Comparison of ENCODE assay signal across 9 cellular contexts in the genomic region with DNA sequence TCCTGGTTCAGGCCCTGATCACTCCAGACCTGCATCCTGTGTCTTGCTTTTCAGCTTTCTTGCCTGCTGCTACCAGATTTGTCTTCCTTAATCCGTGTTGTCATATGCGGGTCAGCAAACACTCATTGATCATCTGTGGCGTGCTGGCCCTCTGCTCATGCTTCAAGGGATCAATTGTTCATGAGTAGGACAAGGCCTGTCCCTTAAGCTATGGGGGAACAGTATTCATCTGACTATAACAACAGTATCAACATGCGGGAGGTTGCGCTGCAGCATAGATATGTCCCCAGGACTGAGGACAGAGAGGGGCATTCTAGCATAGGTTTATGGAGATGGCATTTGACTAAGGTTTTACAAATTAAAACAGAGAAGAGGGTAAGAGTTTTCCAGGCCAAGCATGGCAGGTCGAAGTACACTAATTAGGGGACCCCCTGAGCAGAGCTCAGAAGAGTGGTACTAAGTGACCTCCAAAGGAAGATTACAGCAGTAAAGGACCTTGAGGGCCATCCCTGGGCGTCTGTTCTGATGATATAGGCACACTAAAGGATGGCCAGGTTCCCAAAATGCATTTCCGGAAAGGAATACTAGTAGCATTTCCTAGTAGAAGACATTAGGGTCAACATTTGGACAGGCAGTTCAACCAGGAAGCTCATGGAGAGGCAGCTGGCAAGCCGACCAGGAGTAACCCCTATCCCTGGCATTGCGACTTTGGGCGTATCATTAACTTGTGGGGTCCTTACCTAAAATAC. TPM values are rescaled to one million over a fixed set of nuclear protein-coding genes. Genes with fewer than 3 reads are reported as not detected.
DNase-seq lines count a peak whose midpoint lies in the region; ATAC-seq, FAIRE-seq and TF ChIP-seq lines count a peak whose summit lies in the region.
"Had no signal": no experiment of that assay in that cellular context is flagged by ENCODE, and none has a peak within 500 bp of the region (broad histone marks: within the 10 kb centered on the region; RNA-seq: fewer than 3 reads in every experiment).

No MANE protein-coding gene starts in this region.

- no peak overlapping the region for H3K4me3 Mint-ChIP-seq in naive thymus-derived CD4-positive, alpha-beta T cell
- no peak overlapping the region for H3K4me3 Mint-ChIP-seq in activated CD4-positive, alpha-beta memory T cell treated with anti-CD3 and anti-CD28 coated beads, Interleukin-2, amount 10 ng/mL, durations not matched to agents 7 days and 5 days

- H3K36me3 Mint-ChIP-seq in naive thymus-derived CD4-positive, alpha-beta T cell, result peaks cover 0 to 2% (median 0%) of the 10 kb centered on the region in 5 donors
- H3K36me3 Mint-ChIP-seq in activated CD4-positive, alpha-beta memory T cell treated with anti-CD3 and anti-CD28 coated beads, Interleukin-2, amount 10 ng/mL, durations not matched to agents 7 days and 5 days (ENCODE audit: low read depth), result peaks cover 5% of the 10 kb centered on the region

- intact Hi-C loops in naive thymus-derived CD4-positive, alpha-beta T cell (cut with micrococcal nuclease), result no loop called here

- no peaks in the 10 kb centered on the region for H3K9me3 ChIP-seq in HUES6 (ENCODE audit: control insufficient read depth, insufficient read depth, low read depth, low read length)
- H3K9me3 ChIP-seq in naive thymus-derived CD4-positive, alpha-beta T cell (ENCODE audit: control insufficient read depth in 2 of 3, low read length in 3 of 3), result no peaks in the 10 kb centered on the region

- H3K27me3 ChIP-seq in BJ (ENCODE audit: control insufficient read depth, insufficient read depth, low read length), result no peaks in the 10 kb centered on the region
- H3K27me3 ChIP-seq in HUES6 (ENCODE audit: control insufficient read depth, insufficient read depth, low read length), result peaks cover 8% of the 10 kb centered on the region; the same call in 1 of the 2 replicates
- no peaks in the 10 kb centered on the region for H3K27me3 ChIP-seq in naive thymus-derived CD4-positive, alpha-beta T cell (ENCODE audit: control insufficient read depth in 2 of 2, insufficient read depth in 2 of 2, low read length in 2 of 2)

- H3K27ac ChIP-seq in HUES6 (ENCODE audit: low read depth, low read length) (no peak overlapping the region), cingulate gyrus (ENCODE audit: low read depth, low read length) (peak overlapping the region; percentile 78)
- peak overlapping the region; percentile 94 for H3K27ac ChIP-seq in naive thymus-derived CD4-positive, alpha-beta T cell (ENCODE audit: low read depth, low read length)

- H3K9ac ChIP-seq in HUES6 (ENCODE audit: low read length), result peak overlapping the region; percentile 61

- POLR2A ChIA-PET in BJ (lab: Charles Lee), result interaction anchor here (0.6 to 1.2 kb wide), 3 partner anchors 9 to 22 kb away, joined by 3 to 5 read pairs (median 3); a partner anchor contains a TSS
- POLR2A ChIA-PET in naive thymus-derived CD4-positive, alpha-beta T cell (lab: Charles Lee), result interaction anchor here (1.0 to 8.9 kb wide), 4 partner anchors 10 to 37 kb away, joined by 6 to 154 read pairs (median 74); a partner anchor contains a TSS
- POLR2A ChIA-PET in activated CD4-positive, alpha-beta memory T cell treated with anti-CD3 and anti-CD28 coated beads, Interleukin-2, amount 10 ng/mL, durations not matched to agents 7 days and 5 days (lab: Charles Lee), result interaction anchor here (0.7 to 5.4 kb wide), 13 partner anchors 10 to 89 kb away, joined by 3 to 136 read pairs (median 4); a partner anchor contains a TSS

- no peak for DNase-seq in BJ (ENCODE audit: low read depth)
- no peak for DNase-seq in naive thymus-derived CD4-positive, alpha-beta T cell
- no peak for DNase-seq in activated CD4-positive, alpha-beta memory T cell treated with anti-CD3 and anti-CD28 coated beads, Interleukin-2, amount 10 ng/mL, durations not matched to agents 7 days and 5 days
- DNase-seq in NCI-H2227 treated with DMSO at 0.1 percent for 48 hours (lab: John Stamatoyannopoulos, UW), result no peak
- no peak for DNase-seq in GM12891 (ENCODE audit: insufficient read length, low spot score)

- H3K4me1 Mint-ChIP-seq in naive thymus-derived CD4-positive, alpha-beta T cell, result peaks cover 15 to 36% (median 27%) of the 10 kb centered on the region in 7 donors
- H3K4me1 Mint-ChIP-seq in activated CD4-positive, alpha-beta memory T cell treated with anti-CD3 and anti-CD28 coated beads, Interleukin-2, amount 10 ng/mL, durations not matched to agents 7 days and 5 days, result peaks cover 28% of the 10 kb centered on the region

- H3K4me3 ChIP-seq in BJ (ENCODE audit: low read depth, low read length) (peak overlapping the region; percentile 97), HUES6 (ENCODE audit: low read depth, low read length) (peak overlapping the region; percentile 76)
- peak overlapping the region; percentile 78 for H3K4me3 ChIP-seq in naive thymus-derived CD4-positive, alpha-beta T cell (ENCODE audit: low read length)

- no peaks in the 10 kb centered on the region for H3K9me3 Mint-ChIP-seq in naive thymus-derived CD4-positive, alpha-beta T cell
- H3K9me3 Mint-ChIP-seq in activated CD4-positive, alpha-beta memory T cell treated with anti-CD3 and anti-CD28 coated beads, Interleukin-2, amount 10 ng/mL, durations not matched to agents 7 days and 5 days, result no peaks in the 10 kb centered on the region

- H3K27me3 Mint-ChIP-seq in naive thymus-derived CD4-positive, alpha-beta T cell, result peaks cover 0 to 8% (median 0%) of the 10 kb centered on the region in 5 donors
- peaks cover 4% of the 10 kb centered on the region for H3K27me3 Mint-ChIP-seq in activated CD4-positive, alpha-beta memory T cell treated with anti-CD3 and anti-CD28 coated beads, Interleukin-2, amount 10 ng/mL, durations not matched to agents 7 days and 5 days

- no peak for TF ChIP-seq POLR2A in GM12891 (IDR thresholded peaks at IDR 0.05; ENCODE audit: low read depth, low read length)

- H3K27ac Mint-ChIP-seq in naive thymus-derived CD4-positive, alpha-beta T cell, result peak overlapping the region in 1 of 9 donors; percentile 72
- H3K27ac Mint-ChIP-seq in activated CD4-positive, alpha-beta memory T cell treated with anti-CD3 and anti-CD28 coated beads, Interleukin-2, amount 10 ng/mL, durations not matched to agents 7 days and 5 days, result no peak overlapping the region

- H3K4me1 ChIP-seq in HUES6 (ENCODE audit: control insufficient read depth, insufficient read depth, low read length), result peaks cover 8% of the 10 kb centered on the region; the same call in 1 of the 2 replicates
- H3K4me1 ChIP-seq in naive thymus-derived CD4-positive, alpha-beta T cell (ENCODE audit: control insufficient read depth in 2 of 2, insufficient read depth in 2 of 2, low read length in 2 of 2), result peaks cover 13 to 15% of the 10 kb centered on the region in 2 donors

- H3K36me3 ChIP-seq in BJ (ENCODE audit: control insufficient read depth, insufficient read depth, low read length) (no peaks in the 10 kb centered on the region), HUES6 (ENCODE audit: control insufficient read depth, insufficient read depth, low read length) (no peaks in the 10 kb centered on the region)
- H3K36me3 ChIP-seq in naive thymus-derived CD4-positive, alpha-beta T cell (ENCODE audit: control insufficient read depth in 2 of 3, insufficient read depth in 3 of 3, low read length in 3 of 3), result peaks cover 0 to 7% (median 0%) of the 10 kb centered on the region in 3 experiments

- no peak for FAIRE-seq in GM12891 (lab: Jason Lieb, UNC)
- FAIRE-seq: colon had no signal

- ATAC-seq in naive thymus-derived CD4-positive, alpha-beta T cell, result no peak
- ATAC-seq in HG03571 (IDR thresholded peaks at IDR 0.05; ENCODE audit: unreplicated experiment), result no peak

- TF ChIP-seq CTCF in BJ (IDR thresholded peaks at IDR 0.05; ENCODE audit: insufficient read depth, low read depth, low read length), result no peak

- CTCF ChIA-PET in BJ (lab: Yijun Ruan, JAX), result interaction anchor here (3.1 to 3.8 kb wide), 2 partner anchors 10 to 21 kb away, joined by 17 to 21 read pairs; a partner anchor contains a TSS
- CTCF ChIA-PET in naive thymus-derived CD4-positive, alpha-beta T cell (lab: Charles Lee), result interaction anchor here (1.2 to 1.5 kb wide), 3 partner anchors 8 to 22 kb away, joined by 3 to 10 read pairs (median 7); a partner anchor contains a TSS
- CTCF ChIA-PET in activated CD4-positive, alpha-beta memory T cell treated with anti-CD3 and anti-CD28 coated beads, Interleukin-2, amount 10 ng/mL, durations not matched to agents 7 days and 5 days (lab: Charles Lee), result interaction anchor here (0.6 to 4.3 kb wide), 5 partner anchors 10 to 88 kb away, joined by 3 to 69 read pairs (median 9); a partner anchor contains a TSS

TF ChIP-seq in GM12891, 5 proteins besides CTCF, POLR2A, EP300 and RAD21:
- TF ChIP-seq PAX5 (IDR thresholded peaks at IDR 0.05; ENCODE audit: insufficient read depth, low read length, severe bottlenecking), result no peak
- TF ChIP-seq POU2F2 (IDR thresholded peaks at IDR 0.05; ENCODE audit: low read depth, low read length), result no peak
- TF ChIP-seq TAF1 (IDR thresholded peaks at IDR 0.05; ENCODE audit: low read depth, low read length), result no peak
- no peak for TF ChIP-seq POLR2AphosphoS5 (IDR thresholded peaks at IDR 0.05; ENCODE audit: low read depth, low read length)
- TF ChIP-seq SPI1 (IDR thresholded peaks at IDR 0.05; ENCODE audit: low read depth, low read length), result no peak

RNA-seq across cellular contexts. Expression of a gene that starts 0.8 kb away (rescaled TPM):
- 13.9 and 17.1 TPM in 2 replicates for polyA plus RNA-seq in BJ (2011; rRNA removed)
- 13.2 and 16.0 TPM in 2 replicates for polyA minus RNA-seq in BJ (2011; rRNA and poly(A)+ RNA removed)
- 10 to 100 TPM; 28.7 to 49.8 (median 42.7) TPM for total RNA-seq in naive thymus-derived CD4-positive, alpha-beta T cell
- 10 to 100 TPM; 16.6 to 33.7 TPM for polyA plus RNA-seq in naive thymus-derived CD4-positive, alpha-beta T cell
- total RNA-seq in activated CD4-positive, alpha-beta memory T cell treated with anti-CD3 and anti-CD28 coated beads, Interleukin-2, amount 10 ng/mL, durations not matched to agents 7 days and 5 days, result 10 to 100 TPM; 54.1 to 60.1 TPM
- polyA plus RNA-seq in GM12891 (2012; ENCODE audit: low read depth, missing spikeins), result 24.7 TPM

RNA-seq across cellular contexts. Expression of a gene that starts 11.5 kb away (rescaled TPM):
- polyA plus RNA-seq in BJ (2011; rRNA removed), result 23.2 and 32.5 TPM in 2 replicates
- polyA minus RNA-seq in BJ (2011; rRNA and poly(A)+ RNA removed), result 18.2 and 26.6 TPM in 2 replicates
- 10 to 100 TPM; 22.5 to 51.1 (median 33.3) TPM for total RNA-seq in naive thymus-derived CD4-positive, alpha-beta T cell
- polyA plus RNA-seq in naive thymus-derived CD4-positive, alpha-beta T cell, result 1 to 10 TPM; 4.4 to 7.3 TPM
- total RNA-seq in activated CD4-positive, alpha-beta memory T cell treated with anti-CD3 and anti-CD28 coated beads, Interleukin-2, amount 10 ng/mL, durations not matched to agents 7 days and 5 days, result 10 to 100 TPM; 31.4 to 32.0 TPM
- polyA plus RNA-seq in GM12891 (2012; ENCODE audit: low read depth, missing spikeins), result 6.1 TPM

RNA-seq across cellular contexts. Expression of a gene that starts 21.7 kb away (rescaled TPM):
- polyA plus RNA-seq in BJ (2011; rRNA removed), result 13.1 and 19.5 TPM in 2 replicates
- 3.6 and 5.7 TPM in 2 replicates for polyA minus RNA-seq in BJ (2011; rRNA and poly(A)+ RNA removed)
- 10 to 100 TPM; 44.5 to 87.5 (median 68.0) TPM for total RNA-seq in naive thymus-derived CD4-positive, alpha-beta T cell
- 10 to 100 TPM in 1 of 2 donors, 1 to 10 TPM in 1; 7.6 to 13.7 TPM for polyA plus RNA-seq in naive thymus-derived CD4-positive, alpha-beta T cell
- 10 to 100 TPM; 45.9 to 49.8 TPM for total RNA-seq in activated CD4-positive, alpha-beta memory T cell treated with anti-CD3 and anti-CD28 coated beads, Interleukin-2, amount 10 ng/mL, durations not matched to agents 7 days and 5 days
- polyA plus RNA-seq in GM12891 (2012; ENCODE audit: low read depth, missing spikeins), result 31.6 TPM
